8 cellular contexts compared by ENCODE assay signal in genomic region chr5:159100022-159100927, GRCh38. TPM values are rescaled to one million over a fixed set of nuclear protein-coding genes. Genes with fewer than 3 reads are reported as not detected.
DNase-seq lines count a peak whose midpoint lies in the region; ATAC-seq and TF ChIP-seq lines count a peak whose summit lies in the region.

No MANE protein-coding gene starts in this region.

- peak overlapping the region; percentile 5 for H3K27ac Mint-ChIP-seq in Calu3 (ENCODE audit: unreplicated experiment)

- H3K36me3 ChIP-seq in HUES6 (ENCODE audit: control insufficient read depth, insufficient read depth, low read length) (no peaks in the 10 kb centered on the region), Peyer's patch (no peaks in the 10 kb centered on the region)

- no peaks in the 10 kb centered on the region for H3K9me3 ChIP-seq in HUES6 (ENCODE audit: control insufficient read depth, insufficient read depth, low read depth, low read length)
- H3K9me3 ChIP-seq in Peyer's patch: no peaks in the 10 kb centered on the region

- no TSS peak for BruUV-seq in Calu3 (replicated peaks; lab: Mats Ljungman, UMichigan)

- H3K27ac ChIP-seq in HUES6 (ENCODE audit: low read depth, low read length): no peak overlapping the region
- H3K27ac ChIP-seq in Peyer's patch: peak overlapping the region; percentile 41 to 91 (median 70)

- H3K4me1 Mint-ChIP-seq in Calu3 (ENCODE audit: low read depth, unreplicated experiment): peaks cover 12% of the 10 kb centered on the region

- H3K9ac ChIP-seq in HUES6 (ENCODE audit: low read length): no peak overlapping the region

- DNase-seq in Calu3: peak; percentile 86
- DNase-seq in Peyer's patch: peak; percentile 84 to 94 (median 91)
- DNase-seq in activated naive CD4-positive, alpha-beta T cell (lab: John Stamatoyannopoulos, UW): peak; percentile 38 to 72 (median 44)
- peak; percentile 89 for DNase-seq in germinal center (ENCODE audit: low spot score)
- peak; percentile 62 for DNase-seq in occipital lobe (lab: John Stamatoyannopoulos, UW)
- DNase-seq in superior temporal gyrus (ENCODE audit: extremely low spot score): peak; percentile 77

- TF ChIP-seq POLR2A in Peyer's patch (IDR thresholded peaks at IDR 0.05): peak in 1 of 2 donors; percentile 44

- peak overlapping the region; percentile 52 for H3K4me3 Mint-ChIP-seq in Calu3 (ENCODE audit: low read depth, unreplicated experiment)

- H3K4me1 ChIP-seq in HUES6 (ENCODE audit: control insufficient read depth, insufficient read depth, low read length) (peaks cover 38% of the 10 kb centered on the region), Peyer's patch (peaks cover 0 to 20% (median 3%) of the 10 kb centered on the region in 4 donors)

- H3K36me3 Mint-ChIP-seq in Calu3 (ENCODE audit: insufficient read depth, unreplicated experiment): peaks cover 9% of the 10 kb centered on the region

- no peaks in the 10 kb centered on the region for H3K9me3 Mint-ChIP-seq in Calu3 (ENCODE audit: low read depth, unreplicated experiment)

- H3K4me3 ChIP-seq in HUES6 (ENCODE audit: low read depth, low read length) (peak overlapping the region; percentile 66), Peyer's patch (peak overlapping the region; percentile 45 to 69 (median 48))

- peak; percentile 51 for ATAC-seq in GM21423 (IDR thresholded peaks at IDR 0.05; ENCODE audit: unreplicated experiment)

- H3K27me3 ChIP-seq in HUES6 (ENCODE audit: control insufficient read depth, insufficient read depth, low read length) (peaks cover 93% of the 10 kb centered on the region), Peyer's patch (peaks cover 0 to 39% of the 10 kb centered on the region in 2 donors)

- no peak for TF ChIP-seq CTCF in Calu3 (IDR thresholded peaks at IDR 0.05; ENCODE audit: unreplicated experiment)
- TF ChIP-seq CTCF in Peyer's patch (IDR thresholded peaks at IDR 0.05): no peak

- intact Hi-C loops in Calu3 (cut with micrococcal nuclease; ENCODE audit: unreplicated experiment): loop anchor here (10.0 kb wide), 1 partner anchor 155 kb away; no protein-coding TSS in a partner anchor

- CTCF ChIA-PET in Calu3 (lab: Charles Lee): interaction anchor here (0.5 to 0.7 kb wide), 4 partner anchors 46 to 825 kb away, joined by 3 to 8 read pairs (median 3); no protein-coding TSS in a partner anchor

- peaks cover 83% of the 10 kb centered on the region for H3K27me3 Mint-ChIP-seq in Calu3 (ENCODE audit: unreplicated experiment)

RNA-seq across cellular contexts. Expression of gene EBF1, which starts 0.6 kb away (rescaled TPM):
- total RNA-seq in Calu3 (2022) (not detected in 2 replicates), Peyer's patch (10 to 100 TPM in 2 of 4 donors, 1 to 10 TPM in 2; 2.8 to 84.2 (median 9.8) TPM), occipital lobe (3.0 TPM)
